ENCODE assay signal across 15 cellular contexts in the genomic region with DNA sequence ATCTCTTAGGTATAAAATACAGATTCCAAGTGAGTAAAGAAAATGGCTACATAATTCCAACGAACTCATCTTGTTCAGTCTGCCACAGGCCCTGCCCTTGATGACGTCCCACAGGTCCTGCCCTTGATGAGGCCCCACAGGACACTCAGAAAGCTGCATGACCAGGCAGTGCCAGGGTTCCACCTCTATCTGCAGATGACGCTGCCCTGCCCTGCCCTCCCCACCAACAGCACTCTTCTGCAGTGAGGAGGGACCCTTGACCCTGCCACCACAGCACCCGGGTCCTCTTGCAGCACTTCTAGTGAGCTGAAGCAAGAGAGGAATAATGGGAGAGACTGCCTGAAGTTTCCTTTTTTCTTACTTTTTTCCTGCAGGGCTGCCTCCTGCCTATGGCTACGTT.
DNase-seq lines count a peak whose midpoint lies in the region; ATAC-seq, FAIRE-seq and TF ChIP-seq lines count a peak whose summit lies in the region.
"Had no signal": no experiment of that assay in that cellular context is flagged by ENCODE, and none has a peak within 500 bp of the region (broad histone marks: within the 10 kb centered on the region; RNA-seq: fewer than 3 reads in every experiment).

No MANE protein-coding gene starts in this region.

- no peak for TF ChIP-seq POLR2A in A549 (IDR thresholded peaks at IDR 0.05; ENCODE audit: low read length)

- TF ChIP-seq CTCF in A549 (IDR thresholded peaks at IDR 0.05): no peak
- no peak for TF ChIP-seq CTCF in choroid plexus epithelial cell (conservative IDR thresholded peaks at IDR 0.05; ENCODE audit: low read depth, low read length)
- TF ChIP-seq CTCF in left lung (IDR thresholded peaks at IDR 0.05): no peak

- H3K9me3 ChIP-seq in A549: no peaks in the 10 kb centered on the region
- no peaks in the 10 kb centered on the region for H3K9me3 ChIP-seq in left lung
- H3K9me3 ChIP-seq: upper lobe of left lung had no signal

- peak overlapping the region; percentile 3; the same call in 2 of the 3 replicates for H3K4me2 ChIP-seq in A549

- POLR2A ChIA-PET in A549 (lab: Yijun Ruan, JAX): no interaction called here

- CTCF ChIA-PET in A549 (lab: Yijun Ruan, JAX): interaction anchor here (0.8 to 1.8 kb wide), 6 partner anchors 11 to 184 kb away, joined by 3 to 7 read pairs (median 3); no protein-coding TSS in a partner anchor

- H3K27ac ChIP-seq in A549 (peak overlapping the region; percentile 3 to 68; a peak in 4 of 6 replicates), left lung (peak overlapping the region in 1 of 2 donors; percentile 57)

- TF ChIP-seq EP300 in A549 (IDR thresholded peaks at IDR 0.05): no peak

- TF ChIP-seq RAD21 in A549 (conservative IDR thresholded peaks at IDR 0.05 in 1 of 2, IDR thresholded peaks at IDR 0.05 in 1 of 2): no peak

- WGBS in A549 (ENCODE audit: missing lambda C conversion rate): 34% methylated on average over 5 of the region's 5 CpGs

- H3K27me3 ChIP-seq in left lung: no peaks in the 10 kb centered on the region
- H3K27me3 ChIP-seq: upper lobe of left lung had no signal

- FAIRE-seq in A549 (lab: Jason Lieb, UNC): no peak
- FAIRE-seq: GM12878 had no signal

- intact Hi-C loops in left lung (cut with DNase I): no loop called here

- ATAC-seq in A549 (peak; percentile 96 to 98), left lung (peak; percentile 91), HG03280 (IDR thresholded peaks at IDR 0.05; ENCODE audit: unreplicated experiment) (no peak)
- ATAC-seq: GM12878 had no signal

- peak; percentile 44 to 86 for DNase-seq in A549 (ENCODE audit: low read depth in 1 of 2, low spot score in 1 of 2)
- DNase-seq in HT-29 (ENCODE audit: low spot score): peak; percentile 39
- DNase-seq in choroid plexus epithelial cell (ENCODE audit: low read depth): peak; percentile 63
- DNase-seq in left lung: peak in 1 of 2 donors; percentile 46
- DNase-seq in stimulated activated naive CD4-positive, alpha-beta T cell treated with Interleukin-2 at 50 U/mL for 16 hours (lab: John Stamatoyannopoulos, UW): no peak
- DNase-seq in SIG-M5 treated with dmso at 0.1 percent for 504 hours (lab: John Stamatoyannopoulos, UW; ENCODE audit: unreplicated experiment): no peak
- DNase-seq in midbrain (lab: John Stamatoyannopoulos, UW): no peak
- DNase-seq: AML-193; endodermal cell; MM.1S; NCI-H2171; stimulated activated CD4-positive, alpha-beta T cell treated with anti-CD3 and anti-CD28 coated beads, Interleukin-15, amount 100 ng/mL, for 24 hours had no signal

- H3K4me3 ChIP-seq in A549 (no peak overlapping the region), choroid plexus epithelial cell (ENCODE audit: low read depth, low read length) (no peak overlapping the region), left lung (no peak overlapping the region)
- H3K4me3 ChIP-seq: GM12878, upper lobe of left lung had no signal

- H3K36me3 ChIP-seq in left lung: peaks cover 0 to 16% of the 10 kb centered on the region in 2 donors

- H3K4me1 ChIP-seq in A549 (peaks cover 17% of the 10 kb centered on the region), left lung (peaks cover 0 to 19% of the 10 kb centered on the region in 2 donors)

TF ChIP-seq in A549, 52 proteins besides CTCF, POLR2A, EP300 and RAD21:
- TF ChIP-seq MAX (IDR thresholded peaks at IDR 0.05) (peak; percentile 10; the same call in 1 of the 2 replicates), USF2 (IDR thresholded peaks at IDR 0.05) (no peak)

Comparison
In these comparisons a context has a peak if more than half of its experiments do, and no peak if none do; other contexts are left out.
1. DNase-seq: peak in A549 (2 of 2), HT-29 (single experiment) and choroid plexus epithelial cell (single experiment); none in stimulated activated naive CD4-positive, alpha-beta T cell treated with Interleukin-2 at 50 U/mL for 16 hours (single experiment), SIG-M5 treated with dmso at 0.1 percent for 504 hours (single experiment) and midbrain (single experiment).